Comparison of ENCODE assay signal across 7 cellular contexts in genomic region chr3:123151853-123152420, GRCh38. TPM values are rescaled to one million over a fixed set of nuclear protein-coding genes. Genes with fewer than 3 reads are reported as not detected.
A peak's percentile ranks its signal among the peaks of the same experiment; 100 is the strongest.
DNase-seq lines count a peak whose midpoint lies in the region; ATAC-seq and TF ChIP-seq lines count a peak whose summit lies in the region.
"Not testable (repeated sequence)": the region's sequence is repeated elsewhere in the genome, so short reads cannot be mapped to it uniquely, and the experiment has no call there.

No MANE protein-coding gene starts in this region.

- H3K4me1 Mint-ChIP-seq in T-helper 1 cell treated with Interleukin-12 subunit alpha and Interleukin-12 subunit beta and Interleukin-4 antibody, amounts not matched to agents 30 μg/mL and 1 μg/mL, for 36 hours (ENCODE audit: low read depth); activated naive CD8-positive, alpha-beta T cell treated with anti-CD3 and anti-CD28 coated beads, Interleukin-2, amount 10 ng/mL, durations not matched to agents 7 days and 5 days; effector memory CD8-positive, alpha-beta T cell (ENCODE audit: low read depth in 2 of 2); naive thymus-derived CD4-positive, alpha-beta T cell; stimulated activated memory B cell treated with anti-CD40 and anti-IgM and Interleukin-4, amounts not matched to agents 10 μg/mL and 1 μg/mL and 100 μg/mL, for 72 hours: not testable (repeated sequence)

- H3K9me3 Mint-ChIP-seq in T-helper 1 cell treated with Interleukin-12 subunit alpha and Interleukin-12 subunit beta and Interleukin-4 antibody, amounts not matched to agents 30 μg/mL and 1 μg/mL, for 36 hours; activated naive CD8-positive, alpha-beta T cell treated with anti-CD3 and anti-CD28 coated beads, Interleukin-2, amount 10 ng/mL, durations not matched to agents 7 days and 5 days: not testable (repeated sequence)
- H3K9me3 Mint-ChIP-seq in effector memory CD8-positive, alpha-beta T cell, result peaks cover 2 to 18% of the 10 kb centered on the region in 2 donors
- peaks cover 0 to 19% (median 5%) of the 10 kb centered on the region in 11 donors for H3K9me3 Mint-ChIP-seq in naive thymus-derived CD4-positive, alpha-beta T cell
- peaks cover 13% of the 10 kb centered on the region for H3K9me3 Mint-ChIP-seq in stimulated activated memory B cell treated with anti-CD40 and anti-IgM and Interleukin-4, amounts not matched to agents 10 μg/mL and 1 μg/mL and 100 μg/mL, for 72 hours

- peak overlapping the region; percentile 63 for H3K27ac Mint-ChIP-seq in T-helper 1 cell treated with Interleukin-12 subunit alpha and Interleukin-12 subunit beta and Interleukin-4 antibody, amounts not matched to agents 30 μg/mL and 1 μg/mL, for 36 hours
- peak overlapping the region; percentile 83 for H3K27ac Mint-ChIP-seq in activated naive CD8-positive, alpha-beta T cell treated with anti-CD3 and anti-CD28 coated beads, Interleukin-2, amount 10 ng/mL, durations not matched to agents 7 days and 5 days
- H3K27ac Mint-ChIP-seq in effector memory CD8-positive, alpha-beta T cell, result peak overlapping the region; percentile 72 to 92
- H3K27ac Mint-ChIP-seq in naive thymus-derived CD4-positive, alpha-beta T cell, result peak overlapping the region; percentile 78 to 86 (median 83)
- H3K27ac Mint-ChIP-seq in stimulated activated memory B cell treated with anti-CD40 and anti-IgM and Interleukin-4, amounts not matched to agents 10 μg/mL and 1 μg/mL and 100 μg/mL, for 72 hours, result peak overlapping the region; percentile 17

- H3K36me3 ChIP-seq in DND-41 (ENCODE audit: insufficient read depth, low read length), result peaks cover 58% of the 10 kb centered on the region; the same call in 1 of the 2 replicates
- not testable (repeated sequence) for H3K36me3 ChIP-seq in naive thymus-derived CD4-positive, alpha-beta T cell (ENCODE audit: control insufficient read depth in 2 of 3, insufficient read depth in 3 of 3, low read length in 3 of 3)

- CTCF ChIA-PET in naive thymus-derived CD4-positive, alpha-beta T cell (lab: Charles Lee), result not testable (repeated sequence)

- not testable (repeated sequence) for H3K27ac ChIP-seq in DND-41 (ENCODE audit: low read length)
- peak overlapping the region; percentile 51 for H3K27ac ChIP-seq in naive thymus-derived CD4-positive, alpha-beta T cell (ENCODE audit: low read depth, low read length)

- H4K20me1 ChIP-seq in DND-41 (ENCODE audit: insufficient read depth, low read length), result not testable (repeated sequence)

- POLR2A ChIA-PET in activated naive CD8-positive, alpha-beta T cell treated with anti-CD3 and anti-CD28 coated beads, Interleukin-2, amount 10 ng/mL, durations not matched to agents 7 days and 5 days (lab: Charles Lee); naive thymus-derived CD4-positive, alpha-beta T cell (lab: Charles Lee): not testable (repeated sequence)

- TF ChIP-seq CTCF in DND-41 (IDR thresholded peaks at IDR 0.05; ENCODE audit: borderline replicate concordance, extremely low read depth, low read length, poor library complexity, severe bottlenecking), result not testable (repeated sequence)

- intact Hi-C loops in naive thymus-derived CD4-positive, alpha-beta T cell (cut with micrococcal nuclease), result not testable (repeated sequence)

- H3K4me2 ChIP-seq in DND-41 (ENCODE audit: insufficient read depth, low read length), result not testable (repeated sequence)

- not testable (repeated sequence) for H3K4me3 Mint-ChIP-seq in T-helper 1 cell treated with Interleukin-12 subunit alpha and Interleukin-12 subunit beta and Interleukin-4 antibody, amounts not matched to agents 30 μg/mL and 1 μg/mL, for 36 hours; activated naive CD8-positive, alpha-beta T cell treated with anti-CD3 and anti-CD28 coated beads, Interleukin-2, amount 10 ng/mL, durations not matched to agents 7 days and 5 days; effector memory CD8-positive, alpha-beta T cell; stimulated activated memory B cell treated with anti-CD40 and anti-IgM and Interleukin-4, amounts not matched to agents 10 μg/mL and 1 μg/mL and 100 μg/mL, for 72 hours
- peak overlapping the region in 1 of 10 donors; percentile 21 for H3K4me3 Mint-ChIP-seq in naive thymus-derived CD4-positive, alpha-beta T cell

- H3K9ac ChIP-seq in DND-41 (ENCODE audit: low read depth, low read length), result not testable (repeated sequence)

- not testable (repeated sequence) for H3K79me2 ChIP-seq in DND-41 (ENCODE audit: insufficient read depth, low read length)

- not testable (repeated sequence) for H3K27me3 ChIP-seq in DND-41 (ENCODE audit: insufficient read depth, low read length, poor library complexity); naive thymus-derived CD4-positive, alpha-beta T cell (ENCODE audit: control insufficient read depth in 2 of 2, insufficient read depth in 2 of 2, low read length in 2 of 2)

- H3K4me1 ChIP-seq in DND-41 (ENCODE audit: insufficient read depth, low read length); naive thymus-derived CD4-positive, alpha-beta T cell (ENCODE audit: control insufficient read depth in 2 of 2, insufficient read depth in 2 of 2, low read length in 2 of 2): not testable (repeated sequence)

- DNase-seq in DND-41; activated naive CD8-positive, alpha-beta T cell treated with anti-CD3 and anti-CD28 coated beads, Interleukin-2, amount 10 ng/mL, durations not matched to agents 7 days and 5 days; effector memory CD8-positive, alpha-beta T cell; naive thymus-derived CD4-positive, alpha-beta T cell: not testable (repeated sequence)
- DNase-seq in activated CD8-positive, alpha-beta memory T cell treated with anti-CD3 and anti-CD28 coated beads for 24 hours, result peak; percentile 28

- H3K36me3 Mint-ChIP-seq in T-helper 1 cell treated with Interleukin-12 subunit alpha and Interleukin-12 subunit beta and Interleukin-4 antibody, amounts not matched to agents 30 μg/mL and 1 μg/mL, for 36 hours (ENCODE audit: low read depth), result peaks cover 38% of the 10 kb centered on the region
- H3K36me3 Mint-ChIP-seq in activated naive CD8-positive, alpha-beta T cell treated with anti-CD3 and anti-CD28 coated beads, Interleukin-2, amount 10 ng/mL, durations not matched to agents 7 days and 5 days, result peaks cover 44% of the 10 kb centered on the region
- not testable (repeated sequence) for H3K36me3 Mint-ChIP-seq in effector memory CD8-positive, alpha-beta T cell (ENCODE audit: insufficient read depth)
- peaks cover 5 to 42% (median 24%) of the 10 kb centered on the region in 5 donors for H3K36me3 Mint-ChIP-seq in naive thymus-derived CD4-positive, alpha-beta T cell
- H3K36me3 Mint-ChIP-seq in stimulated activated memory B cell treated with anti-CD40 and anti-IgM and Interleukin-4, amounts not matched to agents 10 μg/mL and 1 μg/mL and 100 μg/mL, for 72 hours, result peaks cover 69% of the 10 kb centered on the region

- 0 out of 3 replicates have a peak, but pooled peaks have one; percentile 27 for ATAC-seq in DND-41 (ENCODE audit: insufficient read depth, low read depth)
- not testable (repeated sequence) for ATAC-seq in activated naive CD8-positive, alpha-beta T cell treated with anti-CD3 and anti-CD28 coated beads, Interleukin-2, amount 10 ng/mL, durations not matched to agents 7 days and 5 days (ENCODE audit: low read depth); effector memory CD8-positive, alpha-beta T cell (replicated peaks); naive thymus-derived CD4-positive, alpha-beta T cell; stimulated activated memory B cell treated with anti-CD40 and anti-IgM and Interleukin-4, amounts not matched to agents 10 μg/mL and 1 μg/mL and 100 μg/mL, for 72 hours

- not testable (repeated sequence) for H3K4me3 ChIP-seq in DND-41 (ENCODE audit: low read depth in 1 of 2, low read length in 2 of 2); naive thymus-derived CD4-positive, alpha-beta T cell (ENCODE audit: low read length)

- H3K27me3 Mint-ChIP-seq in T-helper 1 cell treated with Interleukin-12 subunit alpha and Interleukin-12 subunit beta and Interleukin-4 antibody, amounts not matched to agents 30 μg/mL and 1 μg/mL, for 36 hours (ENCODE audit: low read depth); activated naive CD8-positive, alpha-beta T cell treated with anti-CD3 and anti-CD28 coated beads, Interleukin-2, amount 10 ng/mL, durations not matched to agents 7 days and 5 days; effector memory CD8-positive, alpha-beta T cell; naive thymus-derived CD4-positive, alpha-beta T cell; stimulated activated memory B cell treated with anti-CD40 and anti-IgM and Interleukin-4, amounts not matched to agents 10 μg/mL and 1 μg/mL and 100 μg/mL, for 72 hours: not testable (repeated sequence)

- H2AFZ ChIP-seq in DND-41 (ENCODE audit: low read depth, low read length), result not testable (repeated sequence)

- H3K9me3 ChIP-seq in DND-41 (ENCODE audit: insufficient read depth, low read length, severe bottlenecking), result not testable (repeated sequence)
- peaks cover 0 to 13% (median 4%) of the 10 kb centered on the region in 3 experiments for H3K9me3 ChIP-seq in naive thymus-derived CD4-positive, alpha-beta T cell (ENCODE audit: control insufficient read depth in 2 of 3, low read length in 3 of 3)

RNA-seq across cellular contexts. Expression of gene SEC22A, which starts 49.8 kb away (rescaled TPM):
- 10 to 100 TPM; 13.3 to 21.4 TPM for total RNA-seq in activated naive CD8-positive, alpha-beta T cell treated with anti-CD3 and anti-CD28 coated beads, Interleukin-2, amount 10 ng/mL, durations not matched to agents 7 days and 5 days
- total RNA-seq in naive thymus-derived CD4-positive, alpha-beta T cell, result 10 to 100 TPM; 15.0 to 20.1 (median 17.1) TPM
- 10 to 100 TPM; 14.0 to 15.4 TPM for polyA plus RNA-seq in naive thymus-derived CD4-positive, alpha-beta T cell

Comparison
In these comparisons a context has a peak if more than half of its experiments do, and no peak if none do; other contexts are left out.
1. H3K27ac Mint-ChIP-seq: peak in every context shown above with its lines; median percentile 83 in activated naive CD8-positive, alpha-beta T cell treated with anti-CD3 and anti-CD28 coated beads, Interleukin-2, amount 10 ng/mL, durations not matched to agents 7 days and 5 days; 83 in naive thymus-derived CD4-positive, alpha-beta T cell; 82 in effector memory CD8-positive, alpha-beta T cell; 63 in T-helper 1 cell treated with Interleukin-12 subunit alpha and Interleukin-12 subunit beta and Interleukin-4 antibody, amounts not matched to agents 30 μg/mL and 1 μg/mL, for 36 hours; 17 in stimulated activated memory B cell treated with anti-CD40 and anti-IgM and Interleukin-4, amounts not matched to agents 10 μg/mL and 1 μg/mL and 100 μg/mL, for 72 hours.